19 cellular contexts compared by ENCODE assay signal in the genomic region with DNA sequence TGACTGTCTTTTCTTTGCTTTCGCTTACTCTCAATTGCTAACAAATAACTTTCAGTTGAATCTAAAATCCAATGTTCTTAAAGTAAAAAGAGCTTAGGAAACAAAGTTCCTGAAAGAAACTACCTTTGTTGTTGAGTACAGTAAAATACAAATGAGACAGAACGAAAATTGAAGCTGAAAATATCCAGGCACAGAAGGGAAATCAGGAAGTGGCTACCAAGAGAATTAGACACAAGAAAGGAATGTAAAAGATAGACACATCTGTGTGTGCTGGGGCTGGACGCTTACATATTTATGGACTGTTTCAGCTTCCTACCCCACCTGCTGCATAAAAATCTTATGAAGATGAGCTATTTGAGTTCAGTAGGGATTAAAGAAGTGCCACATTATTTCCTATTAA.
A peak's percentile ranks its signal among the peaks of the same experiment; 100 is the strongest.
DNase-seq lines count a peak whose midpoint lies in the region; ATAC-seq and TF ChIP-seq lines count a peak whose summit lies in the region.
"Had no signal": no experiment of that assay in that cellular context is flagged by ENCODE, and none has a peak within 500 bp of the region (broad histone marks: within the 10 kb centered on the region; RNA-seq: fewer than 3 reads in every experiment).

No MANE protein-coding gene starts in this region.

- DNase-seq in AG04450 (ENCODE audit: low read depth, low spot score) (peak; percentile 65), NCI-H226 (peak; percentile 78), chondrocyte (ENCODE audit: low spot score) (no peak), mesothelial cell of epicardium (ENCODE audit: low spot score in 2 of 2, unreplicated experiment in 2 of 2) (no peak), cardiac septum (ENCODE audit: low spot score) (no peak), adrenal gland (no peak)
- no peak for DNase-seq in CD8-positive, alpha-beta T cell
- DNase-seq: dermis blood vessel endothelial cell, DMS79 treated with DMSO at 0.1 percent for 48 hours, head of caudate nucleus, left lung, NCI-H1417 treated with DMSO at 0.1 percent for 48 hours, NCI-H69, upper lobe of right lung had no signal

- TF ChIP-seq POLR2A in adrenal gland (IDR thresholded peaks at IDR 0.05), result no peak

- H3K4me3 Mint-ChIP-seq in chondrocyte (ENCODE audit: unreplicated experiment) (peak overlapping the region; percentile 23), mesothelial cell of epicardium (no peak overlapping the region)
- no peak overlapping the region for H3K4me3 Mint-ChIP-seq in CD8-positive, alpha-beta T cell
- H3K4me3 Mint-ChIP-seq: B cell, GM23338 had no signal

- POLR2A ChIA-PET in AG04450 (lab: Yijun Ruan, JAX), result interaction anchor here (0.8 to 1.2 kb wide), 3 partner anchors 15 to 996 kb away, joined by 3 to 13 read pairs (median 6); no protein-coding TSS in a partner anchor
- POLR2A ChIA-PET in CD8-positive, alpha-beta T cell (lab: Charles Lee), result no interaction called here

- H3K27me3 Mint-ChIP-seq in chondrocyte (ENCODE audit: low read depth), result no peaks in the 10 kb centered on the region
- no peaks in the 10 kb centered on the region for H3K27me3 Mint-ChIP-seq in mesothelial cell of epicardium (ENCODE audit: low read depth)
- no peaks in the 10 kb centered on the region for H3K27me3 Mint-ChIP-seq in CD8-positive, alpha-beta T cell (ENCODE audit: low read depth)
- H3K27me3 Mint-ChIP-seq: B cell had no signal

- ATAC-seq in GM21619 (IDR thresholded peaks at IDR 0.05; ENCODE audit: unreplicated experiment), result no peak
- no peak for ATAC-seq in CD8-positive, alpha-beta T cell
- ATAC-seq: activated naive CD4-positive, alpha-beta T cell treated with anti-CD3 and anti-CD28 coated beads, Interleukin-2, amount 50 U/mL, for 72 hours; GM23338; left lung; Right ventricle myocardium inferior; upper lobe of right lung had no signal

- H3K27ac Mint-ChIP-seq in chondrocyte (ENCODE audit: unreplicated experiment), result peak overlapping the region; percentile 87
- H3K27ac Mint-ChIP-seq in mesothelial cell of epicardium, result peak overlapping the region; percentile 89
- H3K27ac Mint-ChIP-seq in CD8-positive, alpha-beta T cell, result no peak overlapping the region
- H3K27ac Mint-ChIP-seq: activated naive CD4-positive, alpha-beta T cell treated with anti-CD3 and anti-CD28 coated beads, Interleukin-2, amount 50 U/mL, for 72 hours; B cell; GM23338 had no signal

- CTCF ChIA-PET in AG04450 (lab: Charles Lee), result interaction anchor here (0.8 to 1.4 kb wide), 4 partner anchors 16 to 242 kb away, joined by 3 to 4 read pairs (median 4); no protein-coding TSS in a partner anchor
- CTCF ChIA-PET in CD8-positive, alpha-beta T cell (lab: Charles Lee), result no interaction called here

- H3K4me3 ChIP-seq in AG04450 (ENCODE audit: low read depth, low read length) (0 out of 2 replicates have a peak overlapping the region, but pooled peaks have one; percentile 14), adrenal gland (no peak overlapping the region)
- no peak overlapping the region for H3K4me3 ChIP-seq in CD8-positive, alpha-beta T cell (ENCODE audit: low read depth, low read length)
- H3K4me3 ChIP-seq: GM23338, left lung, upper lobe of right lung had no signal

- H3K36me3 Mint-ChIP-seq in chondrocyte (ENCODE audit: low read depth) (no peaks in the 10 kb centered on the region), mesothelial cell of epicardium (peaks cover 4% of the 10 kb centered on the region)
- H3K36me3 Mint-ChIP-seq in CD8-positive, alpha-beta T cell, result no peaks in the 10 kb centered on the region
- H3K36me3 Mint-ChIP-seq: activated naive CD4-positive, alpha-beta T cell treated with anti-CD3 and anti-CD28 coated beads, Interleukin-2, amount 50 U/mL, for 72 hours had no signal

- H3K9me3 Mint-ChIP-seq in chondrocyte (ENCODE audit: low read depth) (peaks cover 6% of the 10 kb centered on the region), mesothelial cell of epicardium (peaks cover 9% of the 10 kb centered on the region)
- no peaks in the 10 kb centered on the region for H3K9me3 Mint-ChIP-seq in CD8-positive, alpha-beta T cell
- H3K9me3 Mint-ChIP-seq: GM23338 had no signal

- intact Hi-C loops in cardiac septum (cut with DNase I), result no loop called here
- intact Hi-C loops in CD8-positive, alpha-beta T cell (cut with DNase I, micrococcal nuclease), result no loop called here
- intact Hi-C loops in adrenal gland (cut with DNase I), result no loop called here

- H3K4me1 Mint-ChIP-seq in chondrocyte (ENCODE audit: low read depth) (peaks cover 63% of the 10 kb centered on the region), mesothelial cell of epicardium (peaks cover 15% of the 10 kb centered on the region)
- H3K4me1 Mint-ChIP-seq in CD8-positive, alpha-beta T cell (ENCODE audit: low read depth), result no peaks in the 10 kb centered on the region
- H3K4me1 Mint-ChIP-seq: B cell, GM23338 had no signal

- H3K27ac ChIP-seq in AG04450 (ENCODE audit: low read depth, low read length) (no peak overlapping the region), adrenal gland (no peak overlapping the region)
- no peak overlapping the region for H3K27ac ChIP-seq in CD8-positive, alpha-beta T cell (ENCODE audit: low read depth, low read length)
- H3K27ac ChIP-seq: left lung, upper lobe of right lung had no signal

- H3K4me1 ChIP-seq in CD8-positive, alpha-beta T cell (ENCODE audit: insufficient read depth, low read length), result no peaks in the 10 kb centered on the region
- peaks cover 10% of the 10 kb centered on the region in 2 donors for H3K4me1 ChIP-seq in adrenal gland (replicated peaks in 1 of 2)
- H3K4me1 ChIP-seq: left lung, upper lobe of right lung had no signal

- H3K27me3 ChIP-seq in AG04450 (ENCODE audit: control insufficient read depth, insufficient read depth, low read length) (no peaks in the 10 kb centered on the region), adrenal gland (no peaks in the 10 kb centered on the region)
- H3K27me3 ChIP-seq in CD8-positive, alpha-beta T cell (ENCODE audit: insufficient read depth, low read length), result no peaks in the 10 kb centered on the region
- H3K27me3 ChIP-seq: left lung, upper lobe of right lung had no signal

- WGBS in adrenal gland, 4 donors, result 63 to 66% (median 64%) methylated on average over 3 of the region's 3 CpGs

- TF ChIP-seq CTCF in AG04450 (IDR thresholded peaks at IDR 0.05; ENCODE audit: low read depth, low read length), result no peak
- no peak for TF ChIP-seq CTCF in chondrocyte (IDR thresholded peaks at IDR 0.05)
- TF ChIP-seq CTCF in mesothelial cell of epicardium (IDR thresholded peaks at IDR 0.05; ENCODE audit: unreplicated experiment), result no peak
- TF ChIP-seq CTCF in CD8-positive, alpha-beta T cell (IDR thresholded peaks at IDR 0.05), result no peak
- TF ChIP-seq CTCF in adrenal gland (IDR thresholded peaks at IDR 0.05), result no peak

- no peaks in the 10 kb centered on the region for H3K36me3 ChIP-seq in CD8-positive, alpha-beta T cell (ENCODE audit: insufficient read depth, low read length)
- H3K36me3 ChIP-seq in adrenal gland (replicated peaks in 1 of 2), result no peaks in the 10 kb centered on the region
- H3K36me3 ChIP-seq: left lung, upper lobe of right lung had no signal

- H3K9me3 ChIP-seq in AG04450 (ENCODE audit: control insufficient read depth, insufficient read depth, low read length) (0 out of 2 replicates have a peak, but pooled peaks cover 4% of the 10 kb centered on the region), adrenal gland (replicated peaks in 1 of 3) (no peaks in the 10 kb centered on the region)
- H3K9me3 ChIP-seq in CD8-positive, alpha-beta T cell (ENCODE audit: low read length), result no peaks in the 10 kb centered on the region
- H3K9me3 ChIP-seq: left lung, upper lobe of right lung had no signal

Comparison
In these comparisons a context has a peak if more than half of its experiments do, and no peak if none do; other contexts are left out.
1. DNase-seq: peak in AG04450 (single experiment) and NCI-H226 (single experiment); none in chondrocyte (single experiment), mesothelial cell of epicardium (0 of 2), cardiac septum (single experiment), CD8-positive, alpha-beta T cell (0 of 7) and adrenal gland (0 of 7).